Comparison of ENCODE assay signal across 6 cellular contexts in the genomic region with DNA sequence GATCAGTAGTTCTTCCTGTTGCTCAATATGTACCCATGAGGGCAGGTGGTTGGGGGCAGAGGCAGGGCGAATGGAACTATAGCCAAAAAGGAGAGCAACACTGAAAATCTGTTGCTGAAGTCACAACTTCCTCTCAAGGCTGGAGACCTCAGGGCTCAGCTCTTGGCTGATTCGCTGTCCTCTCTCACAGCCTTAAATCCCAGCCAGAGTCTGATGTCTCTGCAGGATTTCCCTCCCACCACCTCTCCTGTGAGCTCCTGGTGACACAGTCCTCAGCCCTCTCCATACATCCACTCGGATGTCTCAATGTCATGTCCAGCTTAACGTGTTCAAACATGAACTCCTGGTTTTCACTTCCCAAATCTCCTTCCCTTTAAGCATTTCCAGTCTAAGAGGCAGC.
A peak's percentile ranks its signal among the peaks of the same experiment; 100 is the strongest.
DNase-seq lines count a peak whose midpoint lies in the region; ATAC-seq and TF ChIP-seq lines count a peak whose summit lies in the region.
"Not testable (repeated sequence)": the region's sequence is repeated elsewhere in the genome, so short reads cannot be mapped to it uniquely, and the experiment has no call there.

No MANE protein-coding gene starts in this region.

- H3K27me3 ChIP-seq in RWPE2 (ENCODE audit: insufficient read depth, poor library complexity, severe bottlenecking); right cardiac atrium (ENCODE audit: control insufficient read depth, insufficient read depth); left lung; lower lobe of right lung (ENCODE audit: low read depth); upper lobe of right lung: not testable (repeated sequence)

- intact Hi-C loops in right cardiac atrium (cut with DNase I); left lung (cut with DNase I); lower lobe of right lung (cut with DNase I); upper lobe of right lung (cut with DNase I): not testable (repeated sequence)

- not testable (repeated sequence) for H3K4me1 ChIP-seq in RWPE2 (ENCODE audit: insufficient read depth, poor library complexity, severe bottlenecking); right cardiac atrium (ENCODE audit: control insufficient read depth, insufficient read depth, low read length); left lung; lower lobe of right lung; upper lobe of right lung

- H3K27ac ChIP-seq in RWPE2 (ENCODE audit: poor library complexity, severe bottlenecking); right cardiac atrium (ENCODE audit: low read length); left lung; lower lobe of right lung; upper lobe of right lung: not testable (repeated sequence)

- DNase-seq in RWPE2 (ENCODE audit: low spot score); right cardiac atrium; left lung; lower lobe of right lung; upper lobe of right lung: not testable (repeated sequence)

- not testable (repeated sequence) for TF ChIP-seq CTCF in RWPE2 (IDR thresholded peaks at IDR 0.05; ENCODE audit: poor library complexity, severe bottlenecking); left lung (IDR thresholded peaks at IDR 0.05); lower lobe of right lung (IDR thresholded peaks at IDR 0.05); upper lobe of right lung (IDR thresholded peaks at IDR 0.05)

- not testable (repeated sequence) for H3K9me3 ChIP-seq in RWPE2 (ENCODE audit: severe bottlenecking); right cardiac atrium (ENCODE audit: control insufficient read depth, low read length); left lung; lower lobe of right lung; upper lobe of right lung

- not testable (repeated sequence) for H3K4me3 ChIP-seq in RWPE2 (ENCODE audit: severe bottlenecking); right cardiac atrium (ENCODE audit: low read length); left lung; lower lobe of right lung; upper lobe of right lung

- 46% methylated on average over 1 of the region's 4 CpGs for WGBS in right cardiac atrium

- not testable (repeated sequence) for H3K36me3 ChIP-seq in RWPE2 (ENCODE audit: low read depth); left lung; lower lobe of right lung; upper lobe of right lung

- ATAC-seq in RWPE2 (ENCODE audit: low read depth) = peak; percentile 51
- peak; percentile 29 for ATAC-seq in esophagus mucosa
- peak; percentile 32 to 55 for ATAC-seq in right cardiac atrium
- ATAC-seq in left lung = peak; percentile 47
- peak; percentile 49 to 56 for ATAC-seq in lower lobe of right lung
- ATAC-seq in upper lobe of right lung = peak; percentile 65
